ENCODE assay signal across 12 cellular contexts in genomic region chr20:5780233-5781217, GRCh38. TPM values are rescaled to one million over a fixed set of nuclear protein-coding genes. Genes with fewer than 3 reads are reported as not detected.
DNase-seq lines count a peak whose midpoint lies in the region; ATAC-seq, FAIRE-seq and TF ChIP-seq lines count a peak whose summit lies in the region.
"Had no signal": no experiment of that assay in that cellular context is flagged by ENCODE, and none has a peak within 500 bp of the region (broad histone marks: within the 10 kb centered on the region; RNA-seq: fewer than 3 reads in every experiment).

No MANE protein-coding gene starts in this region.

- H3K27me3 ChIP-seq in left ventricle myocardium inferior (ENCODE audit: low read depth) (no peaks in the 10 kb centered on the region), K562 (ENCODE audit: control insufficient read depth in 2 of 2, insufficient read depth in 2 of 2, low read length in 2 of 2) (no peaks in the 10 kb centered on the region), stomach (no peaks in the 10 kb centered on the region)
- H3K27me3 ChIP-seq: heart left ventricle had no signal

- ATAC-seq in left cardiac atrium (no peak), HG02852 (IDR thresholded peaks at IDR 0.05; ENCODE audit: unreplicated experiment) (peak; percentile 86), K562 (peak; percentile 50)
- ATAC-seq: effector memory CD8-positive, alpha-beta T cell; Panc1; stimulated activated memory B cell treated with anti-CD40 and anti-IgM and Interleukin-4, amounts not matched to agents 10 μg/mL and 1 μg/mL and 100 μg/mL, for 72 hours had no signal

- H3K4me3 ChIP-seq in left ventricle myocardium inferior (no peak overlapping the region), K562 (no peak overlapping the region), stomach (no peak overlapping the region)
- H3K4me3 ChIP-seq: heart left ventricle had no signal

- H3K27ac ChIP-seq in left ventricle myocardium inferior (replicated peaks) (peak overlapping the region; percentile 67), K562 (ENCODE audit: extremely low read depth, low read depth, low read length) (peak overlapping the region; percentile 66), stomach (peak overlapping the region; percentile 48 to 68 (median 55))

- FAIRE-seq in K562 (lab: Jason Lieb, UNC) = peak; percentile 69

- peak; percentile 49 for TF ChIP-seq EP300 in K562 (IDR thresholded peaks at IDR 0.05; ENCODE audit: low read length)
- no peak for TF ChIP-seq EP300 in stomach (IDR thresholded peaks at IDR 0.05)

- H3K36me3 ChIP-seq in left ventricle myocardium inferior (no peaks in the 10 kb centered on the region), K562 (ENCODE audit: control insufficient read depth, insufficient read depth, low read length) (peaks cover 6% of the 10 kb centered on the region; the same call in 1 of the 3 replicates), stomach (peaks cover 5 to 34% (median 14%) of the 10 kb centered on the region in 4 donors)

- 73% methylated on average over 7 of the region's 7 CpGs for whole genome bisulfite sequencing in K562 (ENCODE audit: insufficient coverage, low coverage, missing lambda C conversion rate)
- 61 to 78% (median 68%) methylated on average over 7 of the region's 7 CpGs for WGBS in stomach, 5 donors

- peaks cover 36% of the 10 kb centered on the region for H3K4me1 ChIP-seq in left ventricle myocardium inferior
- H3K4me1 ChIP-seq in K562 (replicated peaks in 1 of 2; ENCODE audit: control insufficient read depth in 2 of 2, insufficient read depth in 2 of 2, low read length in 2 of 2) = peaks cover 41 to 48% of the 10 kb centered on the region in 2 experiments
- peaks cover 17 to 40% (median 36%) of the 10 kb centered on the region in 4 donors for H3K4me1 ChIP-seq in stomach

- POLR2A ChIA-PET in K562 (lab: Yijun Ruan, JAX) = no interaction called here

- no peaks in the 10 kb centered on the region for H3K9me3 ChIP-seq in left ventricle myocardium inferior (replicated peaks)
- H3K9me3 ChIP-seq in K562 (replicated peaks; ENCODE audit: control insufficient read depth, insufficient read depth, low read depth, low read length) = no peaks in the 10 kb centered on the region
- H3K9me3 ChIP-seq in stomach = no peaks in the 10 kb centered on the region
- H3K9me3 ChIP-seq: heart left ventricle had no signal

- H3K4me2 ChIP-seq in K562 (ENCODE audit: insufficient read depth, low read length) = peak overlapping the region; percentile 52; the same call in 1 of the 2 replicates

- CTCF ChIA-PET in K562 (lab: Yijun Ruan, JAX; ENCODE audit: low intra/inter-chr PET ratio) = no interaction called here

- DNase-seq in left ventricle myocardium inferior (no peak), left cardiac atrium (no peak), K562 (ENCODE audit: extremely low read depth in 1 of 4, low spot score in 3 of 4) (peak; percentile 13 to 47 (median 27)), stomach (no peak), Kasumi-1 (lab: John Stamatoyannopoulos, UW) (no peak), NCI-H1105 (lab: John Stamatoyannopoulos, UW) (no peak)
- DNase-seq in activated CD8-positive, alpha-beta memory T cell treated with anti-CD3 and anti-CD28 coated beads, Interleukin-2, amount 50 U/mL, for 4 hours = no peak
- DNase-seq: effector memory CD8-positive, alpha-beta T cell; heart left ventricle had no signal

- TF ChIP-seq RAD21 in K562 (CRISPR knock-in tag; conservative IDR thresholded peaks at IDR 0.05 in 1 of 2, IDR thresholded peaks at IDR 0.05 in 1 of 2) = no peak

- TF ChIP-seq CTCF in left ventricle myocardium inferior (IDR thresholded peaks at IDR 0.05; ENCODE audit: borderline replicate concordance) (no peak), K562 (IDR thresholded peaks at IDR 0.05 in 2 of 3, conservative IDR thresholded peaks at IDR 0.05 in 1 of 3; ENCODE audit: insufficient read depth in 2 of 3, low read depth in 1 of 3, low read length in 3 of 3) (no peak), stomach (IDR thresholded peaks at IDR 0.05) (no peak)

- peak overlapping the region in 1 of 2 experiments; percentile 61; a peak in 1 of 4 replicates for H3K9ac ChIP-seq in K562 (ENCODE audit: insufficient read depth in 1 of 2, low read depth in 2 of 2, low read length in 2 of 2)

- no peaks in the 10 kb centered on the region for H4K20me1 ChIP-seq in K562 (replicated peaks; ENCODE audit: control insufficient read depth, insufficient read depth, low read length)

- no peak for TF ChIP-seq POLR2A in K562 (conservative IDR thresholded peaks at IDR 0.05)
- TF ChIP-seq POLR2A in stomach (IDR thresholded peaks at IDR 0.05) = no peak

- no peaks in the 10 kb centered on the region for H3K9me1 ChIP-seq in K562 (ENCODE audit: control insufficient read depth, insufficient read depth, low read length)

- intact Hi-C loops in left ventricle myocardium inferior (cut with micrococcal nuclease) = no loop called here
- intact Hi-C loops in left cardiac atrium (cut with DNase I) = loop anchor here (10.0 kb wide), 2 partner anchors 206 to 294 kb away; no protein-coding TSS in a partner anchor
- intact Hi-C loops in K562 (cut with micrococcal nuclease) = loop anchor here (5.0 to 10.0 kb wide), 3 partner anchors 38 to 106 kb away; no protein-coding TSS in a partner anchor
- intact Hi-C loops in stomach (cut with DNase I; ENCODE audit: low total_unique reads) = loop anchor here (10.0 kb wide), 1 partner anchor 246 kb away; no protein-coding TSS in a partner anchor

- 0 out of 2 replicates have a peak overlapping the region, but pooled peaks have one; percentile 51 for H2AFZ ChIP-seq in K562 (ENCODE audit: low read depth, low read length)

- BruUV-seq in K562 (replicated peaks; lab: Mats Ljungman, UMichigan) = no TSS peak

- in situ Hi-C loops in K562 (cut with MboI) = loop anchor here (25.0 kb wide), 1 partner anchor 218 kb away; no protein-coding TSS in a partner anchor

- no peaks in the 10 kb centered on the region; the same call in 2 of the 3 replicates for H3K79me2 ChIP-seq in K562 (ENCODE audit: control insufficient read depth, insufficient read depth, low read length)

TF ChIP-seq in K562, 482 proteins besides CTCF, POLR2A, EP300 and RAD21 (continues in another document):
- no peak for TF ChIP-seq HDAC3 (IDR thresholded peaks at IDR 0.05; ENCODE audit: borderline replicate concordance, partially characterized antibody)
- TF ChIP-seq FOSL1 (tag; conservative IDR thresholded peaks at IDR 0.05) = peak; percentile 67
- TF ChIP-seq POU5F1 (IDR thresholded peaks at IDR 0.05; ENCODE audit: borderline replicate concordance, low read depth, low read length, partially characterized antibody) = no peak
- TF ChIP-seq ZNF668 (CRISPR knock-in tag; IDR thresholded peaks at IDR 0.05) = 0 out of 2 replicates have a peak, but pooled peaks have one; percentile 9
- TF ChIP-seq HNRNPLL (IDR thresholded peaks at IDR 0.05; ENCODE audit: low read depth, low read length, poor library complexity, severe bottlenecking) = no peak
- TF ChIP-seq MAFF (IDR thresholded peaks at IDR 0.05; ENCODE audit: low read length) = peak; percentile 35; the same call in 1 of the 2 replicates
- TF ChIP-seq STAT5B (CRISPR knock-in tag; IDR thresholded peaks at IDR 0.05) = no peak

RNA-seq across cellular contexts. Expression of gene SHLD1, which starts 30.3 kb away (rescaled TPM):
- total RNA-seq in left ventricle myocardium inferior (5.7 TPM), left cardiac atrium (1 to 10 TPM; 8.9 to 9.3 TPM), K562 (2014; rRNA removed) (3.7 and 3.8 TPM in 2 replicates), K562 (2014; rRNA removed; fragmentation: Illumina TruSeq; extraction: Trizol) (6.9 and 7.9 TPM in 2 replicates), K562 (2015; rRNA removed; fragmentation: Illumina TruSeq; extraction: Trizol) (7.4 and 8.2 TPM in 2 replicates), K562 (2021) (5.9 and 7.3 TPM in 2 replicates), stomach (1 to 10 TPM in 4 of 5 donors, not detected in 1; 1.3 to 3.5 (median 2.4) TPM)
- total RNA-seq in K562 (2011; cell fraction: chromatin; rRNA removed; ENCODE audit: low replicate concordance) = 5.6 and 11.8 TPM in 2 replicates
- 4.9 and 9.7 TPM in 2 replicates for total RNA-seq in K562 (2011; cell fraction: nucleolus; rRNA removed)
- 9.7 and 12.2 TPM in 2 replicates for total RNA-seq in K562 (2011; cell fraction: nucleoplasm; rRNA removed)
- polyA plus RNA-seq in K562 (2011; rRNA removed) (12.1 and 13.9 TPM in 2 replicates), K562 (2014; fragmentation: Illumina TruSeq; extraction: Trizol) (6.2 and 7.6 TPM in 2 replicates), K562 (2014; fragmentation: Nextera tagmentation; extraction: Ambion mirVana) (10 to 100 TPM; 20.7 to 21.6 TPM), K562 (2014; rRNA removed) (7.3 and 8.4 TPM in 2 replicates), stomach (10 to 100 TPM in 1 of 3 donors, 1 to 10 TPM in 2; 7.6 to 10.5 (median 8.1) TPM)
- polyA plus RNA-seq in K562 (2011; cell fraction: cytosol; rRNA removed) = 8.1 and 13.8 TPM in 2 replicates
- 3.7 and 7.9 TPM in 2 replicates for polyA plus RNA-seq in K562 (2011; cell fraction: nucleus; rRNA removed)
- polyA plus RNA-seq in K562 (2012) = 8.9 and 9.1 TPM in 2 replicates
- polyA minus RNA-seq in K562 (2011; rRNA and poly(A)+ RNA removed) = 4.9 and 5.3 TPM in 2 replicates
- polyA minus RNA-seq in K562 (2011; cell fraction: cytosol; rRNA and poly(A)+ RNA removed) = 1.2 and 1.5 TPM in 2 replicates
- polyA minus RNA-seq in K562 (2011; cell fraction: nucleus; rRNA and poly(A)+ RNA removed) = 3.6 and 8.0 TPM in 2 replicates

Comparison
In these comparisons a context has a peak if more than half of its experiments do, and no peak if none do; other contexts are left out.
1. DNase-seq: peak in K562 (4 of 4); none in left ventricle myocardium inferior (single experiment), left cardiac atrium (single experiment), stomach (single experiment), Kasumi-1 (0 of 2), NCI-H1105 (single experiment) and activated CD8-positive, alpha-beta memory T cell treated with anti-CD3 and anti-CD28 coated beads, Interleukin-2, amount 50 U/mL, for 4 hours (single experiment).
2. ATAC-seq: peak in HG02852 (single experiment) and K562 (single experiment); none in left cardiac atrium (0 of 2).
3. Peak in every context shown above with its lines, with median percentiles within 50 percentile points of each other: H3K27ac ChIP-seq.